Comparison of ENCODE assay signal across 24 cellular contexts in the genomic region with DNA sequence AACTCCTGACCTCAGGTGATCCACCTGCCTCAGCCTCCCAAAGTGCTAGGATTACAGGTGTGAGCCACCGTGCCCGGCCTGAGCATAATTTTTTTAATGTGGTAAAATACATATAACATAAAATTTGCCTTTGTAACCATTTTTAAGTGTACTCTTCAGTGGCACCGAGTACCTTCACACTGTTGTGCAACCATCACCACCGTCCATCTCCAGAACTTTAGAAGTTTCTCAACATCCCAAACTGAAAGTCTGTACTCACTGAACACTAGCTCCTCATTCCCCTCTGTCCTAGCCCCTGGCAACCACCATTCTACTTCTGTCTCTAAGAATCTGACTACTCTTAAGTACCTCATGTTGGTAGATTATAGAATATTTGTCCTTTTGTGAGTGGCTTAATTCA. TPM values are rescaled to one million over a fixed set of nuclear protein-coding genes. Genes with fewer than 3 reads are reported as not detected.
DNase-seq lines count a peak whose midpoint lies in the region; ATAC-seq and TF ChIP-seq lines count a peak whose summit lies in the region.
"Had no signal": no experiment of that assay in that cellular context is flagged by ENCODE, and none has a peak within 500 bp of the region (broad histone marks: within the 10 kb centered on the region; RNA-seq: fewer than 3 reads in every experiment).

No MANE protein-coding gene starts in this region.

- H3K9me3 Mint-ChIP-seq in activated T-cell treated with anti-CD3 and anti-CD28 coated beads, Interleukin-2, amount 50 U/mL, for 24 hours: no peaks in the 10 kb centered on the region
- H3K9me3 Mint-ChIP-seq in activated T-cell treated with anti-CD3 and anti-CD28 coated beads, Interleukin-2, amount 50 U/mL, for 72 hours: peaks cover 0 to 3% of the 10 kb centered on the region in 2 donors
- no peaks in the 10 kb centered on the region for H3K9me3 Mint-ChIP-seq in activated T-helper 2 cell treated with anti-CD3 and anti-CD28 coated beads, Interferon-gamma antibody, Interleukin-2, Interleukin-4, amounts not matched to agents 10 μg/mL and 5 μg/mL and 100 μg/mL, durations not matched to agents 14 hours and 24 hours and 36 hours
- H3K9me3 Mint-ChIP-seq in stimulated activated effector memory CD8-positive, alpha-beta T cell treated with anti-CD3 and anti-CD28 coated beads, Interleukin-12 subunit alpha, Interleukin-12 subunit beta, amount 100 ng/mL, for 72 hours: no peaks in the 10 kb centered on the region
- no peaks in the 10 kb centered on the region for H3K9me3 Mint-ChIP-seq in activated naive CD4-positive, alpha-beta T cell treated with anti-CD3 and anti-CD28 coated beads, Interleukin-2, amount 10 ng/mL, durations not matched to agents 7 days and 5 days
- H3K9me3 Mint-ChIP-seq: GM23338 had no signal

- peaks cover 77% of the 10 kb centered on the region for H3K4me1 Mint-ChIP-seq in activated T-cell treated with anti-CD3 and anti-CD28 coated beads, Interleukin-2, amount 50 U/mL, for 24 hours (ENCODE audit: low read depth)
- H3K4me1 Mint-ChIP-seq in activated T-cell treated with anti-CD3 and anti-CD28 coated beads, Interleukin-2, amount 50 U/mL, for 72 hours (ENCODE audit: low read depth): peaks cover 37% of the 10 kb centered on the region
- H3K4me1 Mint-ChIP-seq in activated T-helper 2 cell treated with anti-CD3 and anti-CD28 coated beads, Interferon-gamma antibody, Interleukin-2, Interleukin-4, amounts not matched to agents 10 μg/mL and 5 μg/mL and 100 μg/mL, durations not matched to agents 14 hours and 24 hours and 36 hours (ENCODE audit: low read depth): peaks cover 73% of the 10 kb centered on the region
- peaks cover 61% of the 10 kb centered on the region for H3K4me1 Mint-ChIP-seq in stimulated activated effector memory CD8-positive, alpha-beta T cell treated with anti-CD3 and anti-CD28 coated beads, Interleukin-12 subunit alpha, Interleukin-12 subunit beta, amount 100 ng/mL, for 72 hours
- peaks cover 37% of the 10 kb centered on the region for H3K4me1 Mint-ChIP-seq in activated naive CD4-positive, alpha-beta T cell treated with anti-CD3 and anti-CD28 coated beads, Interleukin-2, amount 10 ng/mL, durations not matched to agents 7 days and 5 days

- CTCF ChIA-PET in activated naive CD4-positive, alpha-beta T cell treated with anti-CD3 and anti-CD28 coated beads, Interleukin-2, amount 10 ng/mL, durations not matched to agents 7 days and 5 days (lab: Charles Lee): no interaction called here

- H3K27me3 ChIP-seq in ovary: no peaks in the 10 kb centered on the region
- H3K27me3 ChIP-seq: SJSA1 had no signal

- peaks cover 40% of the 10 kb centered on the region for H3K36me3 Mint-ChIP-seq in activated T-cell treated with anti-CD3 and anti-CD28 coated beads, Interleukin-2, amount 50 U/mL, for 24 hours (ENCODE audit: low read depth)
- H3K36me3 Mint-ChIP-seq in activated T-cell treated with anti-CD3 and anti-CD28 coated beads, Interleukin-2, amount 50 U/mL, for 72 hours (ENCODE audit: insufficient read depth in 2 of 2): peaks cover 0 to 4% of the 10 kb centered on the region in 2 donors
- H3K36me3 Mint-ChIP-seq in activated T-helper 2 cell treated with anti-CD3 and anti-CD28 coated beads, Interferon-gamma antibody, Interleukin-2, Interleukin-4, amounts not matched to agents 10 μg/mL and 5 μg/mL and 100 μg/mL, durations not matched to agents 14 hours and 24 hours and 36 hours (ENCODE audit: low read depth): peaks cover 46% of the 10 kb centered on the region
- peaks cover 12% of the 10 kb centered on the region for H3K36me3 Mint-ChIP-seq in stimulated activated effector memory CD8-positive, alpha-beta T cell treated with anti-CD3 and anti-CD28 coated beads, Interleukin-12 subunit alpha, Interleukin-12 subunit beta, amount 100 ng/mL, for 72 hours
- H3K36me3 Mint-ChIP-seq in activated naive CD4-positive, alpha-beta T cell treated with anti-CD3 and anti-CD28 coated beads, Interleukin-2, amount 10 ng/mL, durations not matched to agents 7 days and 5 days: peaks cover 16% of the 10 kb centered on the region

- ATAC-seq in activated T-cell treated with anti-CD3 and anti-CD28 coated beads, Interleukin-2, amount 50 U/mL, for 72 hours (replicated peaks in 1 of 2): no peak
- ATAC-seq in stimulated activated effector memory CD8-positive, alpha-beta T cell treated with anti-CD3 and anti-CD28 coated beads, Interleukin-12 subunit alpha, Interleukin-12 subunit beta, amount 100 ng/mL, for 72 hours: no peak
- ATAC-seq: GM23338 had no signal

- no peak for TF ChIP-seq CTCF in ovary (IDR thresholded peaks at IDR 0.05)

- no peak overlapping the region for H3K4me3 Mint-ChIP-seq in activated T-cell treated with anti-CD3 and anti-CD28 coated beads, Interleukin-2, amount 50 U/mL, for 24 hours
- H3K4me3 Mint-ChIP-seq in activated T-cell treated with anti-CD3 and anti-CD28 coated beads, Interleukin-2, amount 50 U/mL, for 72 hours: no peak overlapping the region
- H3K4me3 Mint-ChIP-seq in activated T-helper 2 cell treated with anti-CD3 and anti-CD28 coated beads, Interferon-gamma antibody, Interleukin-2, Interleukin-4, amounts not matched to agents 10 μg/mL and 5 μg/mL and 100 μg/mL, durations not matched to agents 14 hours and 24 hours and 36 hours (ENCODE audit: low read depth): no peak overlapping the region
- H3K4me3 Mint-ChIP-seq in stimulated activated effector memory CD8-positive, alpha-beta T cell treated with anti-CD3 and anti-CD28 coated beads, Interleukin-12 subunit alpha, Interleukin-12 subunit beta, amount 100 ng/mL, for 72 hours: no peak overlapping the region
- no peak overlapping the region for H3K4me3 Mint-ChIP-seq in activated naive CD4-positive, alpha-beta T cell treated with anti-CD3 and anti-CD28 coated beads, Interleukin-2, amount 10 ng/mL, durations not matched to agents 7 days and 5 days
- H3K4me3 Mint-ChIP-seq: CD14-positive monocyte, GM23338 had no signal

- no peaks in the 10 kb centered on the region for H3K27me3 Mint-ChIP-seq in activated T-cell treated with anti-CD3 and anti-CD28 coated beads, Interleukin-2, amount 50 U/mL, for 24 hours
- H3K27me3 Mint-ChIP-seq in activated T-cell treated with anti-CD3 and anti-CD28 coated beads, Interleukin-2, amount 50 U/mL, for 72 hours (ENCODE audit: low read depth): peaks cover 6% of the 10 kb centered on the region
- H3K27me3 Mint-ChIP-seq in activated T-helper 2 cell treated with anti-CD3 and anti-CD28 coated beads, Interferon-gamma antibody, Interleukin-2, Interleukin-4, amounts not matched to agents 10 μg/mL and 5 μg/mL and 100 μg/mL, durations not matched to agents 14 hours and 24 hours and 36 hours (ENCODE audit: low read depth): no peaks in the 10 kb centered on the region
- H3K27me3 Mint-ChIP-seq in activated naive CD4-positive, alpha-beta T cell treated with anti-CD3 and anti-CD28 coated beads, Interleukin-2, amount 10 ng/mL, durations not matched to agents 7 days and 5 days: no peaks in the 10 kb centered on the region

- H3K4me3 ChIP-seq in ovary: no peak overlapping the region
- H3K4me3 ChIP-seq: GM23338, HAP-1, SJSA1 had no signal

- no peaks in the 10 kb centered on the region for H3K9me3 ChIP-seq in ovary
- H3K9me3 ChIP-seq: HAP-1, SJSA1 had no signal

- no peak for DNase-seq in activated T-cell treated with anti-CD3 and anti-CD28 coated beads, Interleukin-2, amount 50 U/mL, for 24 hours
- DNase-seq in activated T-cell treated with anti-CD3 and anti-CD28 coated beads, Interleukin-2, amount 50 U/mL, for 72 hours: no peak
- DNase-seq in MV-4-11 (lab: John Stamatoyannopoulos, UW): peak; percentile 25
- DNase-seq in activated T-helper 2 cell treated with anti-CD3 and anti-CD28 coated beads, Interferon-gamma antibody, Interleukin-2, Interleukin-4, amounts not matched to agents 10 μg/mL and 5 μg/mL and 100 μg/mL, durations not matched to agents 14 hours and 24 hours and 36 hours (ENCODE audit: low spot score): no peak
- DNase-seq in stimulated activated effector memory CD8-positive, alpha-beta T cell treated with anti-CD3 and anti-CD28 coated beads, Interleukin-12 subunit alpha, Interleukin-12 subunit beta, amount 100 ng/mL, for 72 hours (ENCODE audit: low spot score in 2 of 2): no peak
- no peak for DNase-seq in ureter (ENCODE audit: low spot score)
- DNase-seq in ovary: no peak
- no peak for DNase-seq in activated naive CD4-positive, alpha-beta T cell treated with anti-CD3 and anti-CD28 coated beads, Interleukin-2, amount 10 ng/mL, durations not matched to agents 7 days and 5 days
- DNase-seq: AML-193, COR-L47, DMS 273 treated with DMSO at 0.1 percent for 48 hours, DMS79 treated with DMSO at 0.1 percent for 48 hours, KG1, NCI-H1105 treated with DMSO at 0.1 percent for 48 hours, NCI-H1694, NCI-H2081, NCI-H2171, NCI-H524 treated with DMSO at 0.1 percent for 48 hours, NCI-H82 had no signal

- H3K27ac ChIP-seq in ovary: no peak overlapping the region
- H3K27ac ChIP-seq: HL-60, SJSA1 had no signal

- TF ChIP-seq POLR2A in ovary (IDR thresholded peaks at IDR 0.05): no peak

- H3K36me3 ChIP-seq in ovary: no peaks in the 10 kb centered on the region
- H3K36me3 ChIP-seq: HAP-1, SJSA1 had no signal

- 94 to 96% (median 95%) methylated on average over 4 of the region's 4 CpGs for WGBS in ovary, 3 donors

- peaks cover 8% of the 10 kb centered on the region for H3K4me1 ChIP-seq in ovary (ENCODE audit: insufficient read depth)

- TF ChIP-seq EP300 in ovary (IDR thresholded peaks at IDR 0.05): no peak

- H3K27ac Mint-ChIP-seq in activated T-cell treated with anti-CD3 and anti-CD28 coated beads, Interleukin-2, amount 50 U/mL, for 24 hours: peak overlapping the region; percentile 50
- H3K27ac Mint-ChIP-seq in activated T-cell treated with anti-CD3 and anti-CD28 coated beads, Interleukin-2, amount 50 U/mL, for 72 hours: no peak overlapping the region
- H3K27ac Mint-ChIP-seq in activated T-helper 2 cell treated with anti-CD3 and anti-CD28 coated beads, Interferon-gamma antibody, Interleukin-2, Interleukin-4, amounts not matched to agents 10 μg/mL and 5 μg/mL and 100 μg/mL, durations not matched to agents 14 hours and 24 hours and 36 hours: peak overlapping the region; percentile 8
- H3K27ac Mint-ChIP-seq in stimulated activated effector memory CD8-positive, alpha-beta T cell treated with anti-CD3 and anti-CD28 coated beads, Interleukin-12 subunit alpha, Interleukin-12 subunit beta, amount 100 ng/mL, for 72 hours: peak overlapping the region; percentile 49
- no peak overlapping the region for H3K27ac Mint-ChIP-seq in activated naive CD4-positive, alpha-beta T cell treated with anti-CD3 and anti-CD28 coated beads, Interleukin-2, amount 10 ng/mL, durations not matched to agents 7 days and 5 days
- H3K27ac Mint-ChIP-seq: CD14-positive monocyte, GM23338 had no signal

- intact Hi-C loops in activated T-helper 2 cell treated with anti-CD3 and anti-CD28 coated beads, Interferon-gamma antibody, Interleukin-2, Interleukin-4, amounts not matched to agents 10 μg/mL and 5 μg/mL and 100 μg/mL, durations not matched to agents 14 hours and 24 hours and 36 hours (cut with micrococcal nuclease): loop anchor here (5.0 kb wide), 1 partner anchor 433 kb away; no protein-coding TSS in a partner anchor
- intact Hi-C loops in ovary (cut with DNase I): no loop called here

RNA-seq across cellular contexts. Expression of a gene that starts 35.2 kb away (rescaled TPM):
- 10 to 100 TPM; 21.6 to 44.8 TPM for total RNA-seq in activated T-cell treated with anti-CD3 and anti-CD28 coated beads, Interleukin-2, amount 50 U/mL, for 72 hours
- total RNA-seq in activated T-helper 2 cell treated with anti-CD3 and anti-CD28 coated beads, Interferon-gamma antibody, Interleukin-2, Interleukin-4, amounts not matched to agents 10 μg/mL and 5 μg/mL and 100 μg/mL, durations not matched to agents 14 hours and 24 hours and 36 hours: 42.5 and 47.9 TPM in 2 replicates
- total RNA-seq in ureter (15.8 TPM), ovary (10 to 100 TPM; 29.1 to 60.4 (median 42.6) TPM)
- polyA plus RNA-seq in ovary: 10 to 100 TPM; 34.8 to 64.8 TPM

Comparison
In these comparisons a context has a peak if more than half of its experiments do, and no peak if none do; other contexts are left out.
1. H3K27ac Mint-ChIP-seq: peak in activated T-cell treated with anti-CD3 and anti-CD28 coated beads, Interleukin-2, amount 50 U/mL, for 24 hours (single experiment), activated T-helper 2 cell treated with anti-CD3 and anti-CD28 coated beads, Interferon-gamma antibody, Interleukin-2, Interleukin-4, amounts not matched to agents 10 μg/mL and 5 μg/mL and 100 μg/mL, durations not matched to agents 14 hours and 24 hours and 36 hours (single experiment) and stimulated activated effector memory CD8-positive, alpha-beta T cell treated with anti-CD3 and anti-CD28 coated beads, Interleukin-12 subunit alpha, Interleukin-12 subunit beta, amount 100 ng/mL, for 72 hours (single experiment); none in activated T-cell treated with anti-CD3 and anti-CD28 coated beads, Interleukin-2, amount 50 U/mL, for 72 hours (single experiment) and activated naive CD4-positive, alpha-beta T cell treated with anti-CD3 and anti-CD28 coated beads, Interleukin-2, amount 10 ng/mL, durations not matched to agents 7 days and 5 days (single experiment).